Comparison of ENCODE assay signal across 2 cellular contexts in genomic region chr12:54010053-54010971, GRCh38.
TF ChIP-seq lines count a peak whose summit lies in the region.

No MANE protein-coding gene starts in this region.

TF ChIP-seq in GM23338, 12 proteins besides CTCF, POLR2A, EP300 and RAD21:
- TF ChIP-seq EZH2 (IDR thresholded peaks at IDR 0.05; ENCODE audit: low read depth, unreplicated experiment) (peak; percentile 63), ETS1 (IDR thresholded peaks at IDR 0.05) (no peak)

TF ChIP-seq in GM12878, 131 proteins besides CTCF, POLR2A, EP300 and RAD21:
- peak; percentile 90; the same call in 1 of the 2 replicates for TF ChIP-seq EZH2 (IDR thresholded peaks at IDR 0.05; ENCODE audit: borderline replicate concordance, control insufficient read depth, low read depth, low read length)
- TF ChIP-seq POU2F2 (IDR thresholded peaks at IDR 0.05; ENCODE audit: borderline replicate concordance, low read depth, low read length): no peak
TF ChIP-seq in GM12878: peak in this region for 1.
